8 cellular contexts compared by ENCODE assay signal in the genomic region with DNA sequence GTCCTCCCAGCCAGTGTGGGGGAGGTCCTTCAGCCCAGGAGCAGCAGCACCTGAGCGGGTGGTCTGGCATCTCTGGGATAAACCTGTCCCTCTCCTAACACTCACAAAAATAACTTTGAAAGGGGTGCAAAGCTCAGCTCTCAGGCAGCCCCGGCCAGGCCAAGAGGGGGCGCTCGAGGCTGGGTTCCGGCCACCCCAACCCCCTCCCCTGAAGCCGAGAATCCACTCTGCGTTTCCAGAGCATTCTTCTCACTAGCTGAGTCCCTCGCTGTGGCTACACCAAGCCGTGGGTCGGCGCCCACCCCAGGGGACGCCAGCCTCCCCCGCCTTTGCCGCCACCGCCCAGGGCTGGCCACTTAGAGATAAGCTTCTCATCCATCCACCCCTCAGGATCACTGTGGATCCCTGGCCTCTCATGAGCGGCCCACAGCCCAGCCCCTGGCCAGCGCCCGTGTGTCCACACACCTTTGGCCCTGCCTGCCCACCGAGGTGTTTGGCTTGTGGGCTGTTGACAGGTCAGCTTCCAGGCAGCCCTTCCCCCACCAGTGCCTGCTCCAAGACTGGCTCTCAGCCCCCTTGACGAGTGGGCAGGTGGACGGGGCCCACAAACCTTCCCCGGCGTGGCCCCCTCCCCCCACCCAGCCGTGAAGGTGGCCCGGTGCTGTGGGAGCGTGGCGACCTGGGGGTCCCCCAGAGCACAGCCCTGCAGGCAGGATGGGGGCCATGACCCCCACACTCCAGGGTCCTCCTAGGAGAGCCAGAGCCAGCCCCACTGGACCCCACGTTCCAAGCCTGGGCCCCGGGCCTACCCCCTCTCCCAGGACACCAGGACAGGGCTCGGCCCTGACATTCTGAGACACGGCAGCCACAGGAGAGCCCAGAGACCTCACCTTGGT. TPM values are rescaled to one million over a fixed set of nuclear protein-coding genes. Genes with fewer than 3 reads are reported as not detected.
DNase-seq lines count a peak whose midpoint lies in the region; ATAC-seq and TF ChIP-seq lines count a peak whose summit lies in the region.

No MANE protein-coding gene starts in this region.

- DNase-seq in HuH-7 (ENCODE audit: low spot score): peak; percentile 90
- peak in 2 of 3 experiments; percentile 24 to 25 for DNase-seq in effector memory CD8-positive, alpha-beta T cell
- DNase-seq in lung microvascular endothelial cell (ENCODE audit: low read depth in 2 of 2): peak; percentile 38 to 62
- peak; percentile 24 for DNase-seq in stimulated activated naive CD4-positive, alpha-beta T cell treated with Interleukin-2 at 50 U/mL for 16 hours (lab: John Stamatoyannopoulos, UW)

- TF ChIP-seq CTCF in C4-2B (conservative IDR thresholded peaks at IDR 0.05) (peak; percentile 69), WI38 (IDR thresholded peaks at IDR 0.05; ENCODE audit: low read depth, low read length) (peak; percentile 75)

- H3K9me3 Mint-ChIP-seq in effector memory CD8-positive, alpha-beta T cell: no peaks in the 10 kb centered on the region

- no peak overlapping the region for H3K27ac Mint-ChIP-seq in effector memory CD8-positive, alpha-beta T cell

- H3K36me3 Mint-ChIP-seq in effector memory CD8-positive, alpha-beta T cell (ENCODE audit: insufficient read depth): no peaks in the 10 kb centered on the region

- H3K4me1 Mint-ChIP-seq in effector memory CD8-positive, alpha-beta T cell (ENCODE audit: low read depth in 2 of 2): peaks cover 0 to 1% of the 10 kb centered on the region in 2 donors

- H3K27ac ChIP-seq in C4-2B: no peak overlapping the region

- peak; percentile 55 for ATAC-seq in effector memory CD8-positive, alpha-beta T cell (replicated peaks)
- no peak for ATAC-seq in HG03565 (IDR thresholded peaks at IDR 0.05; ENCODE audit: unreplicated experiment)
- ATAC-seq in GM18520 (IDR thresholded peaks at IDR 0.05; ENCODE audit: unreplicated experiment): no peak

- H3K27me3 Mint-ChIP-seq in effector memory CD8-positive, alpha-beta T cell: no peaks in the 10 kb centered on the region

- no peak overlapping the region for H3K4me3 Mint-ChIP-seq in effector memory CD8-positive, alpha-beta T cell

- H3K4me3 ChIP-seq in WI38 (ENCODE audit: low read depth, low read length): no peak overlapping the region

RNA-seq across cellular contexts. Expression of gene FTCD, which starts 1.9 kb away (rescaled TPM):
- total RNA-seq in lung microvascular endothelial cell: not detected in 2 replicates

RNA-seq across cellular contexts. Expression of gene SPATC1L, which starts 30.8 kb away (rescaled TPM):
- total RNA-seq in lung microvascular endothelial cell: 2.6 and 3.6 TPM in 2 replicates

RNA-seq across cellular contexts. Expression of gene COL6A2, which starts 55.6 kb away (rescaled TPM):
- 5.4 and 33.7 TPM in 2 replicates for total RNA-seq in lung microvascular endothelial cell

Comparison
In these comparisons a context has a peak if more than half of its experiments do, and no peak if none do; other contexts are left out.
1. DNase-seq: peak in every context shown above with its lines; median percentile 90 in HuH-7; 50 in lung microvascular endothelial cell; 24 in effector memory CD8-positive, alpha-beta T cell; 24 in stimulated activated naive CD4-positive, alpha-beta T cell treated with Interleukin-2 at 50 U/mL for 16 hours.